Comparison of ENCODE assay signal across 1 cellular context in the genomic region with DNA sequence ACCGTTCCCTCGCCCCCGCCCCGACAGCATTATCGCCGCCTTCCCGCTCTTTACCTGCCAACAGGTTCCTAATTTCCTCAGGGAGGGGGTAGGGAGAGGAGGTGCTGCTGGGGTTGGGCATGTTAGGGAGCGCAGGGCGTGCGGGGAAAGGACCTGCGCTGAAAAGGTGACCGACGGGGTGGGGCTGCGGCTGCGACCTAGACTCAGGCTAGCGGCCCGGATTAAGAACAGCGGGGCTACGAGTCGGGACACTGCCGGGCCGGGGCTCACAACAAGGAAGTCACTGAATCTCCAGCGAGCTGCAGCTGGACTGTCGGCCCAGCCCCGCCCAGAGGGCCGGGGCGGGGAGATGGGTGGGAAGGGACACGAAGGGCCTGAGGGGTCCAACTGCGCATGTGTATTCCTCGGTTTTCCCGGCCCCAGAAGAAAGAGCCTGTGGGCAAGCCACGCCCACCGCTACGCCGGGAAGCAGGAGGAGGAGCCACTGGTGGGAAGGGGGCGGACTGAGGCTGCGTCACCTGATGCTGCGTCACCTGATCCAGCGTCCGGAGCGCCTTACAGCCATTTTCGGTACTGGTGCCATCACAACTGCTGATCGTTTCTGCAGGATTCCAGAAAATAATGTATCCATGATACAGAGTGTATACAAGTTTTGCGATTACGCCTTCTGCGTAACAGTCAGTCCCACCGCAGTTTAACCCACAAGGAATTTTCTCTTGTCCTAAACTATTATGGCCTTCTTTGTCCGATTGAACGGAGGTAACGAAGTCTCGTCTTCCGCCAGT.
TF ChIP-seq lines count a peak whose summit lies in the region.

A gene with protein sequence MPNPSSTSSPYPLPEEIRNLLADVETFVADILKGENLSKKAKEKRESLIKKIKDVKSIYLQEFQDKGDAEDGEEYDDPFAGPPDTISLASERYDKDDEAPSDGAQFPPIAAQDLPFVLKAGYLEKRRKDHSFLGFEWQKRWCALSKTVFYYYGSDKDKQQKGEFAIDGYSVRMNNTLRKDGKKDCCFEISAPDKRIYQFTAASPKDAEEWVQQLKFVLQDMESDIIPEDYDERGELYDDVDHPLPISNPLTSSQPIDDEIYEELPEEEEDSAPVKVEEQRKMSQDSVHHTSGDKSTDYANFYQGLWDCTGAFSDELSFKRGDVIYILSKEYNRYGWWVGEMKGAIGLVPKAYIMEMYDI (minus strand): TSS at position 282 of the 785 bp plus-strand sequence. CDS start 161 bp downstream, at position 121.

TF ChIP-seq in HepG2, 621 proteins besides CTCF, POLR2A, EP300 and RAD21 (continued from another document and continues in another):
- TF ChIP-seq, protein P1, sequence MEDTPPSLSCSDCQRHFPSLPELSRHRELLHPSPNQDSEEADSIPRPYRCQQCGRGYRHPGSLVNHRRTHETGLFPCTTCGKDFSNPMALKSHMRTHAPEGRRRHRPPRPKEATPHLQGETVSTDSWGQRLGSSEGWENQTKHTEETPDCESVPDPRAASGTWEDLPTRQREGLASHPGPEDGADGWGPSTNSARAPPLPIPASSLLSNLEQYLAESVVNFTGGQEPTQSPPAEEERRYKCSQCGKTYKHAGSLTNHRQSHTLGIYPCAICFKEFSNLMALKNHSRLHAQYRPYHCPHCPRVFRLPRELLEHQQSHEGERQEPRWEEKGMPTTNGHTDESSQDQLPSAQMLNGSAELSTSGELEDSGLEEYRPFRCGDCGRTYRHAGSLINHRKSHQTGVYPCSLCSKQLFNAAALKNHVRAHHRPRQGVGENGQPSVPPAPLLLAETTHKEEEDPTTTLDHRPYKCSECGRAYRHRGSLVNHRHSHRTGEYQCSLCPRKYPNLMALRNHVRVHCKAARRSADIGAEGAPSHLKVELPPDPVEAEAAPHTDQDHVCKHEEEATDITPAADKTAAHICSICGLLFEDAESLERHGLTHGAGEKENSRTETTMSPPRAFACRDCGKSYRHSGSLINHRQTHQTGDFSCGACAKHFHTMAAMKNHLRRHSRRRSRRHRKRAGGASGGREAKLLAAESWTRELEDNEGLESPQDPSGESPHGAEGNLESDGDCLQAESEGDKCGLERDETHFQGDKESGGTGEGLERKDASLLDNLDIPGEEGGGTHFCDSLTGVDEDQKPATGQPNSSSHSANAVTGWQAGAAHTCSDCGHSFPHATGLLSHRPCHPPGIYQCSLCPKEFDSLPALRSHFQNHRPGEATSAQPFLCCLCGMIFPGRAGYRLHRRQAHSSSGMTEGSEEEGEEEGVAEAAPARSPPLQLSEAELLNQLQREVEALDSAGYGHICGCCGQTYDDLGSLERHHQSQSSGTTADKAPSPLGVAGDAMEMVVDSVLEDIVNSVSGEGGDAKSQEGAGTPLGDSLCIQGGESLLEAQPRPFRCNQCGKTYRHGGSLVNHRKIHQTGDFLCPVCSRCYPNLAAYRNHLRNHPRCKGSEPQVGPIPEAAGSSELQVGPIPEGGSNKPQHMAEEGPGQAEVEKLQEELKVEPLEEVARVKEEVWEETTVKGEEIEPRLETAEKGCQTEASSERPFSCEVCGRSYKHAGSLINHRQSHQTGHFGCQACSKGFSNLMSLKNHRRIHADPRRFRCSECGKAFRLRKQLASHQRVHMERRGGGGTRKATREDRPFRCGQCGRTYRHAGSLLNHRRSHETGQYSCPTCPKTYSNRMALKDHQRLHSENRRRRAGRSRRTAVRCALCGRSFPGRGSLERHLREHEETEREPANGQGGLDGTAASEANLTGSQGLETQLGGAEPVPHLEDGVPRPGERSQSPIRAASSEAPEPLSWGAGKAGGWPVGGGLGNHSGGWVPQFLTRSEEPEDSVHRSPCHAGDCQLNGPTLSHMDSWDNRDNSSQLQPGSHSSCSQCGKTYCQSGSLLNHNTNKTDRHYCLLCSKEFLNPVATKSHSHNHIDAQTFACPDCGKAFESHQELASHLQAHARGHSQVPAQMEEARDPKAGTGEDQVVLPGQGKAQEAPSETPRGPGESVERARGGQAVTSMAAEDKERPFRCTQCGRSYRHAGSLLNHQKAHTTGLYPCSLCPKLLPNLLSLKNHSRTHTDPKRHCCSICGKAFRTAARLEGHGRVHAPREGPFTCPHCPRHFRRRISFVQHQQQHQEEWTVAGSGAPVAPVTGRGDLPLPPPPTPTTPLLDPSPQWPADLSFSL (CRISPR knock-in tag; IDR thresholded peaks at IDR 0.05) = peak; percentile 14; the same call in 1 of the 2 replicates
- TF ChIP-seq NAIF1 (CRISPR knock-in tag; IDR thresholded peaks at IDR 0.05; ENCODE audit: borderline replicate concordance) = peak; percentile 87
- TF ChIP-seq PAX8 (CRISPR knock-in tag; IDR thresholded peaks at IDR 0.05; ENCODE audit: borderline replicate concordance) = no peak
- 0 out of 2 replicates have a peak, but pooled peaks have one; percentile 39 for TF ChIP-seq ZNF251 (CRISPR knock-in tag; IDR thresholded peaks at IDR 0.05)
- TF ChIP-seq MXD3 (CRISPR knock-in tag; IDR thresholded peaks at IDR 0.05) = no peak
- TF ChIP-seq, protein P2, sequence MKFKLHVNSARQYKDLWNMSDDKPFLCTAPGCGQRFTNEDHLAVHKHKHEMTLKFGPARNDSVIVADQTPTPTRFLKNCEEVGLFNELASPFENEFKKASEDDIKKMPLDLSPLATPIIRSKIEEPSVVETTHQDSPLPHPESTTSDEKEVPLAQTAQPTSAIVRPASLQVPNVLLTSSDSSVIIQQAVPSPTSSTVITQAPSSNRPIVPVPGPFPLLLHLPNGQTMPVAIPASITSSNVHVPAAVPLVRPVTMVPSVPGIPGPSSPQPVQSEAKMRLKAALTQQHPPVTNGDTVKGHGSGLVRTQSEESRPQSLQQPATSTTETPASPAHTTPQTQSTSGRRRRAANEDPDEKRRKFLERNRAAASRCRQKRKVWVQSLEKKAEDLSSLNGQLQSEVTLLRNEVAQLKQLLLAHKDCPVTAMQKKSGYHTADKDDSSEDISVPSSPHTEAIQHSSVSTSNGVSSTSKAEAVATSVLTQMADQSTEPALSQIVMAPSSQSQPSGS (CRISPR knock-in tag; IDR thresholded peaks at IDR 0.05) = peak; percentile 71; the same call in 1 of the 2 replicates
- no peak; the same call in none of the 2 replicates for TF ChIP-seq IRF2 (CRISPR knock-in tag; IDR thresholded peaks at IDR 0.05)
- TF ChIP-seq, protein P3, sequence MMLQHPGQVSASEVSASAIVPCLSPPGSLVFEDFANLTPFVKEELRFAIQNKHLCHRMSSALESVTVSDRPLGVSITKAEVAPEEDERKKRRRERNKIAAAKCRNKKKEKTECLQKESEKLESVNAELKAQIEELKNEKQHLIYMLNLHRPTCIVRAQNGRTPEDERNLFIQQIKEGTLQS (CRISPR knock-in tag; IDR thresholded peaks at IDR 0.05) = no peak; the same call in 1 of the 2 replicates
- TF ChIP-seq ZNF777 (CRISPR knock-in tag; IDR thresholded peaks at IDR 0.05) = 0 out of 2 replicates have a peak, but pooled peaks have one; percentile 62
- TF ChIP-seq ARNTL (CRISPR knock-in tag; IDR thresholded peaks at IDR 0.05) = 0 out of 2 replicates have a peak, but pooled peaks have one; percentile 55
- no peak for TF ChIP-seq SMARCC2 (IDR thresholded peaks at IDR 0.05)
- TF ChIP-seq ZKSCAN5 (CRISPR knock-in tag; IDR thresholded peaks at IDR 0.05) = 0 out of 2 replicates have a peak, but pooled peaks have one; percentile 27
- 0 out of 2 replicates have a peak, but pooled peaks have one; percentile 9 for TF ChIP-seq ZNF724P (CRISPR knock-in tag; IDR thresholded peaks at IDR 0.05; ENCODE audit: borderline replicate concordance)
- TF ChIP-seq, protein P4, sequence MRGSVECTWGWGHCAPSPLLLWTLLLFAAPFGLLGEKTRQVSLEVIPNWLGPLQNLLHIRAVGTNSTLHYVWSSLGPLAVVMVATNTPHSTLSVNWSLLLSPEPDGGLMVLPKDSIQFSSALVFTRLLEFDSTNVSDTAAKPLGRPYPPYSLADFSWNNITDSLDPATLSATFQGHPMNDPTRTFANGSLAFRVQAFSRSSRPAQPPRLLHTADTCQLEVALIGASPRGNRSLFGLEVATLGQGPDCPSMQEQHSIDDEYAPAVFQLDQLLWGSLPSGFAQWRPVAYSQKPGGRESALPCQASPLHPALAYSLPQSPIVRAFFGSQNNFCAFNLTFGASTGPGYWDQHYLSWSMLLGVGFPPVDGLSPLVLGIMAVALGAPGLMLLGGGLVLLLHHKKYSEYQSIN (CRISPR knock-in tag; IDR thresholded peaks at IDR 0.05; ENCODE audit: borderline replicate concordance) = no peak
- peak; percentile 43 for TF ChIP-seq HOXA5 (CRISPR knock-in tag; IDR thresholded peaks at IDR 0.05)
- TF ChIP-seq, protein P5, sequence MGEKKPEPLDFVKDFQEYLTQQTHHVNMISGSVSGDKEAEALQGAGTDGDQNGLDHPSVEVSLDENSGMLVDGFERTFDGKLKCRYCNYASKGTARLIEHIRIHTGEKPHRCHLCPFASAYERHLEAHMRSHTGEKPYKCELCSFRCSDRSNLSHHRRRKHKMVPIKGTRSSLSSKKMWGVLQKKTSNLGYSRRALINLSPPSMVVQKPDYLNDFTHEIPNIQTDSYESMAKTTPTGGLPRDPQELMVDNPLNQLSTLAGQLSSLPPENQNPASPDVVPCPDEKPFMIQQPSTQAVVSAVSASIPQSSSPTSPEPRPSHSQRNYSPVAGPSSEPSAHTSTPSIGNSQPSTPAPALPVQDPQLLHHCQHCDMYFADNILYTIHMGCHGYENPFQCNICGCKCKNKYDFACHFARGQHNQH (CRISPR knock-in tag; IDR thresholded peaks at IDR 0.05) = peak; percentile 79; the same call in 1 of the 2 replicates
- TF ChIP-seq SP4 (CRISPR knock-in tag; IDR thresholded peaks at IDR 0.05) = peak; percentile 77
- 0 out of 2 replicates have a peak, but pooled peaks have one; percentile 40 for TF ChIP-seq ZNF431 (CRISPR knock-in tag; IDR thresholded peaks at IDR 0.05; ENCODE audit: borderline replicate concordance, low read depth)
- TF ChIP-seq YEATS2 (CRISPR knock-in tag; IDR thresholded peaks at IDR 0.05; ENCODE audit: borderline replicate concordance) = peak; percentile 68; the same call in 1 of the 2 replicates
- peak; percentile 39; the same call in 1 of the 2 replicates for TF ChIP-seq ZC3H4 (CRISPR knock-in tag; IDR thresholded peaks at IDR 0.05; ENCODE audit: borderline replicate concordance)
- TF ChIP-seq, protein P6, sequence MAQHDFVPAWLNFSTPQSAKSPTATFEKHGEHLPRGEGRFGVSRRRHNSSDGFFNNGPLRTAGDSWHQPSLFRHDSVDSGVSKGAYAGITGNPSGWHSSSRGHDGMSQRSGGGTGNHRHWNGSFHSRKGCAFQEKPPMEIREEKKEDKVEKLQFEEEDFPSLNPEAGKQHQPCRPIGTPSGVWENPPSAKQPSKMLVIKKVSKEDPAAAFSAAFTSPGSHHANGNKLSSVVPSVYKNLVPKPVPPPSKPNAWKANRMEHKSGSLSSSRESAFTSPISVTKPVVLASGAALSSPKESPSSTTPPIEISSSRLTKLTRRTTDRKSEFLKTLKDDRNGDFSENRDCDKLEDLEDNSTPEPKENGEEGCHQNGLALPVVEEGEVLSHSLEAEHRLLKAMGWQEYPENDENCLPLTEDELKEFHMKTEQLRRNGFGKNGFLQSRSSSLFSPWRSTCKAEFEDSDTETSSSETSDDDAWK (CRISPR knock-in tag; IDR thresholded peaks at IDR 0.05) = no peak
- TF ChIP-seq MLLT10 (CRISPR knock-in tag; IDR thresholded peaks at IDR 0.05) = no peak
- no peak for TF ChIP-seq ZNF781 (CRISPR knock-in tag; IDR thresholded peaks at IDR 0.05; ENCODE audit: borderline replicate concordance, not compliant biosample characterization)
- TF ChIP-seq POLR2AphosphoS5 (IDR thresholded peaks at IDR 0.05; ENCODE audit: low read depth, low read length) = peak; percentile 98
- no peak for TF ChIP-seq RBM22 (optimal IDR thresholded peaks at IDR 0.05; ENCODE audit: low read length)
- TF ChIP-seq FOXK2 (IDR thresholded peaks at IDR 0.05) = no peak
- no peak for TF ChIP-seq ZNF232 (CRISPR knock-in tag; IDR thresholded peaks at IDR 0.05; ENCODE audit: borderline replicate concordance)
- 0 out of 2 replicates have a peak, but pooled peaks have one; percentile 14 for TF ChIP-seq NRL (CRISPR knock-in tag; IDR thresholded peaks at IDR 0.05; ENCODE audit: borderline replicate concordance)
- peak; percentile 32 for TF ChIP-seq SALL1 (CRISPR knock-in tag; IDR thresholded peaks at IDR 0.05)
- no peak for TF ChIP-seq CBX2 (IDR thresholded peaks at IDR 0.05; ENCODE audit: low read depth, low read length)
- TF ChIP-seq CBX2 (CRISPR knock-in tag; IDR thresholded peaks at IDR 0.05; ENCODE audit: low read depth) = no peak
- TF ChIP-seq GATAD1 (CRISPR knock-in tag; IDR thresholded peaks at IDR 0.05) = peak; percentile 75; the same call in 1 of the 2 replicates
- TF ChIP-seq YEATS4 (CRISPR knock-in tag; IDR thresholded peaks at IDR 0.05; ENCODE audit: borderline replicate concordance) = peak; percentile 47
- TF ChIP-seq ZNF317 (CRISPR knock-in tag; IDR thresholded peaks at IDR 0.05) = peak; percentile 69; the same call in 1 of the 2 replicates
- TF ChIP-seq ZFAT (CRISPR knock-in tag; conservative IDR thresholded peaks at IDR 0.05) = no peak
- no peak for TF ChIP-seq ZSCAN29 (CRISPR knock-in tag; conservative IDR thresholded peaks at IDR 0.05)
- peak; percentile 57; the same call in 1 of the 2 replicates for TF ChIP-seq TARDBP (CRISPR knock-in tag; IDR thresholded peaks at IDR 0.05)
- TF ChIP-seq ZNF569 (CRISPR knock-in tag; IDR thresholded peaks at IDR 0.05; ENCODE audit: borderline replicate concordance) = no peak
- peak; percentile 70; the same call in 1 of the 2 replicates for TF ChIP-seq REL (CRISPR knock-in tag; conservative IDR thresholded peaks at IDR 0.05)
- TF ChIP-seq NCOA2 (CRISPR knock-in tag; IDR thresholded peaks at IDR 0.05) = 0 out of 2 replicates have a peak, but pooled peaks have one; percentile 4
- TF ChIP-seq ETV5 (CRISPR knock-in tag; IDR thresholded peaks at IDR 0.05; ENCODE audit: borderline replicate concordance) = no peak; the same call in 1 of the 2 replicates
- TF ChIP-seq SYNCRIP (IDR thresholded peaks at IDR 0.05; ENCODE audit: insufficient read depth, low read depth, low read length) = no peak
- TF ChIP-seq, protein P7, sequence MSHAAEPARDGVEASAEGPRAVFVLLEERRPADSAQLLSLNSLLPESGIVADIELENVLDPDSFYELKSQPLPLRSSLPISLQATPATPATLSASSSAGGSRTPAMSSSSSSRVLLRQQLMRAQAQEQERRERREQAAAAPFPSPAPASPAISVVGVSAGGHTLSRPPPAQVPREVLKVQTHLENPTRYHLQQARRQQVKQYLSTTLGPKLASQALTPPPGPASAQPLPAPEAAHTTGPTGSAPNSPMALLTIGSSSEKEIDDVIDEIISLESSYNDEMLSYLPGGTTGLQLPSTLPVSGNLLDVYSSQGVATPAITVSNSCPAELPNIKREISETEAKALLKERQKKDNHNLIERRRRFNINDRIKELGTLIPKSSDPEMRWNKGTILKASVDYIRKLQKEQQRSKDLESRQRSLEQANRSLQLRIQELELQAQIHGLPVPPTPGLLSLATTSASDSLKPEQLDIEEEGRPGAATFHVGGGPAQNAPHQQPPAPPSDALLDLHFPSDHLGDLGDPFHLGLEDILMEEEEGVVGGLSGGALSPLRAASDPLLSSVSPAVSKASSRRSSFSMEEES (CRISPR knock-in tag; IDR thresholded peaks at IDR 0.05) = peak; percentile 87
